In the genomic region with DNA sequence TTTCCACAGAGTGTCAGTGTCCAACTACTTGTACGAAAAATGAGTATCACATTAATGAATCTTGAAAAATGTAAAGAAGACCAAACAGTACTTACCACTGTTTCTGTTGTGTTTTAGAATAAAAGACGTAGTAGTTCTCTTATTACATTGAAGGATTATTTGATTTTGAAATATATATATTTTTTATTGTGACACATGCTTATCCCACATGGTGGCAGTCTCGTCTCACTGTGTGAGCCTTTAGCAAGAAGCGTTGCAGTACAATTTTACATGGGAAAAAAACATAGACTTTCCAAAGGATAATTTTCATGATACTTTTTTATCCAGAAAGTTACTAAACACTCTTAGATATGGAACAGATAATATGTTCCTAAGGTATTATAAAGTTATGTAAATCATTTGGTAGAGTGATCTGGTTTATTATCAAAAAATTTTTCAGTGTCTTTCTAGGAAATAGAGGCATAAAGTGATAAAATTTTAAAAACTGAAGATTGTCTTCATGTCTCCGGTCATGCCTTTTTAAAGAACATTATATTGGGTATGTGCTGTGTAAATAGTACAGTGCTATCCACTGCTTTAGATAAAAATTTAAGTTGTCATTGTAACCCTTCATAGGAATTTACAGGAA, we compare ENCODE assay signal across 10 cellular contexts.
DNase-seq lines count a peak whose midpoint lies in the region; ATAC-seq and TF ChIP-seq lines count a peak whose summit lies in the region.
"Had no signal": no experiment of that assay in that cellular context is flagged by ENCODE, and none has a peak within 500 bp of the region (broad histone marks: within the 10 kb centered on the region; RNA-seq: fewer than 3 reads in every experiment).

No MANE protein-coding gene starts in this region.

- POLR2A ChIA-PET in RWPE1 (lab: Yijun Ruan, JAX; ENCODE audit: low non-redundant PET): no interaction called here

- H3K4me1 ChIP-seq in cardiac muscle cell (ENCODE audit: low read depth) (no peaks in the 10 kb centered on the region), tibial nerve (no peaks in the 10 kb centered on the region)
- H3K4me1 ChIP-seq: thyroid gland had no signal

- TF ChIP-seq POLR2A in tibial nerve (IDR thresholded peaks at IDR 0.05) (no peak), lower leg skin (IDR thresholded peaks at IDR 0.05) (no peak)

- 27 to 38% methylated on average over 5 of the region's 5 CpGs for WGBS in tibial nerve, 2 donors
- 45 to 52% methylated on average over 5 of the region's 5 CpGs for WGBS in lower leg skin, 2 donors

- H3K4me3 ChIP-seq in cardiac muscle cell (no peak overlapping the region), fibroblast of villous mesenchyme (ENCODE audit: low read depth, low read length) (no peak overlapping the region), tibial nerve (no peak overlapping the region), lower leg skin (ENCODE audit: low read depth, poor library complexity, severe bottlenecking) (no peak overlapping the region)
- H3K4me3 ChIP-seq: thyroid gland had no signal

- ATAC-seq in Right ventricle myocardium inferior (no peak), GM21528 (IDR thresholded peaks at IDR 0.05; ENCODE audit: low FRiP score, unreplicated experiment) (no peak)

- H3K36me3 ChIP-seq in cardiac muscle cell (no peaks in the 10 kb centered on the region), tibial nerve (no peaks in the 10 kb centered on the region)

- DNase-seq in cardiac muscle cell (ENCODE audit: low read depth in 1 of 2, low spot score in 1 of 2) (peak; percentile 41 to 44), Right ventricle myocardium inferior (ENCODE audit: missing footprints) (no peak), RWPE1 (ENCODE audit: low spot score) (peak; percentile 13), fibroblast of villous mesenchyme (ENCODE audit: low read depth) (peak; percentile 22), tibial nerve (ENCODE audit: low spot score in 2 of 2) (no peak), lower leg skin (ENCODE audit: low spot score in 2 of 2) (no peak)
- DNase-seq in stimulated activated naive CD4-positive, alpha-beta T cell treated with Interleukin-2 at 50 U/mL for 16 hours (lab: John Stamatoyannopoulos, UW): no peak
- DNase-seq: naive B cell, thyroid gland had no signal

- H3K9me3 ChIP-seq in cardiac muscle cell (ENCODE audit: low read depth) (no peaks in the 10 kb centered on the region), tibial nerve (no peaks in the 10 kb centered on the region)
- H3K9me3 ChIP-seq: thyroid gland had no signal

- H3K27me3 ChIP-seq in cardiac muscle cell (no peaks in the 10 kb centered on the region), tibial nerve (no peaks in the 10 kb centered on the region)
- H3K27me3 ChIP-seq: thyroid gland had no signal

- TF ChIP-seq EP300 in tibial nerve (IDR thresholded peaks at IDR 0.05): no peak

- no peak overlapping the region for H3K27ac ChIP-seq in cardiac muscle cell
- H3K27ac ChIP-seq in RWPE1: no peak overlapping the region
- H3K27ac ChIP-seq in tibial nerve: no peak overlapping the region
- H3K27ac ChIP-seq: thyroid gland had no signal

- CTCF ChIA-PET in RWPE1 (lab: Yijun Ruan, JAX): interaction anchor here (1.0 kb wide), 1 partner anchor 8 kb away, joined by 3 read pairs; no protein-coding TSS in a partner anchor

- intact Hi-C loops in Right ventricle myocardium inferior (cut with DNase I): loop anchor here (5.0 kb wide), 1 partner anchor 776 kb away; no protein-coding TSS in a partner anchor
- intact Hi-C loops in lower leg skin (cut with DNase I; ENCODE audit: low total_unique reads): no loop called here

- peak; percentile 38 for TF ChIP-seq CTCF in cardiac muscle cell (IDR thresholded peaks at IDR 0.05; ENCODE audit: low read depth, low read length)
- peak; percentile 58 for TF ChIP-seq CTCF in RWPE1 (conservative IDR thresholded peaks at IDR 0.05; ENCODE audit: low read depth)
- TF ChIP-seq CTCF in fibroblast of villous mesenchyme (IDR thresholded peaks at IDR 0.05; ENCODE audit: insufficient read depth, low read depth, low read length): peak; percentile 33
- TF ChIP-seq CTCF in tibial nerve (IDR thresholded peaks at IDR 0.05): peak in 3 of 5 experiments; percentile 17 to 42 (median 20)
- no peak for TF ChIP-seq CTCF in lower leg skin (IDR thresholded peaks at IDR 0.05)

Comparison
In these comparisons a context has a peak if more than half of its experiments do, and no peak if none do; other contexts are left out.
1. DNase-seq: peak in cardiac muscle cell (2 of 2), RWPE1 (single experiment) and fibroblast of villous mesenchyme (single experiment); none in Right ventricle myocardium inferior (single experiment), tibial nerve (0 of 2), stimulated activated naive CD4-positive, alpha-beta T cell treated with Interleukin-2 at 50 U/mL for 16 hours (single experiment) and lower leg skin (0 of 2).
2. CTCF ChIP-seq: peak in cardiac muscle cell (single experiment), RWPE1 (single experiment), fibroblast of villous mesenchyme (single experiment) and tibial nerve (3 of 5); none in lower leg skin (0 of 3).